8 cellular contexts compared by ENCODE assay signal in the genomic region with DNA sequence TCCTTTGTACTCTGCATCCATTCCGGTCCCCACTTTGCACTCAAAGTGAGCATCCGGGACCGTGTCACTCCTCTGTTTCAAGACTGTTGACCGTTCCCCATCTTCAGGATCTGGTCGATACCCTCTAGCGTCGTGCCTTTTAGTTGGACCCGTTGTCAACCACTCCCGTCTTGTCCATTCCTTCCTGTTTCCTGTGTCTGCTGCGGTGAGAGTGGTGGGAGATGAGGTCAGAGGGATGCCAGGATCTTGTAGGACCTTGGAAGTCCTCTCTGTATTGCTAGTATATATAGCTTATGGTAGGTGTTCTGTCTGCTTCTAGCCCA. TPM values are rescaled to one million over a fixed set of nuclear protein-coding genes. Genes with fewer than 3 reads are reported as not detected.
A peak's percentile ranks its signal among the peaks of the same experiment; 100 is the strongest.
DNase-seq lines count a peak whose midpoint lies in the region; ATAC-seq and TF ChIP-seq lines count a peak whose summit lies in the region.

No MANE protein-coding gene starts in this region.

- no peaks in the 10 kb centered on the region for H3K9me3 Mint-ChIP-seq in CD14-positive monocyte

- H3K27me3 Mint-ChIP-seq in CD14-positive monocyte (ENCODE audit: low read depth in 3 of 3): peaks cover 3 to 8% (median 5%) of the 10 kb centered on the region in 3 donors

- peak overlapping the region; percentile 71 for H3K27ac ChIP-seq in OCI-LY3 (ENCODE audit: low read length)

- DNase-seq in CD14-positive monocyte (ENCODE audit: low spot score) (no peak), dedifferentiated amniotic fluid mesenchymal stem cell (ENCODE audit: extremely low spot score) (peak; percentile 39), NCI-H774 (lab: John Stamatoyannopoulos, UW) (no peak)
- DNase-seq in activated effector memory CD4-positive, alpha-beta T cell treated with anti-CD3 and anti-CD28 coated beads, Interleukin-2, amount 50 U/mL, for 16 hours: no peak

- H3K4me3 ChIP-seq in OCI-LY3 (ENCODE audit: low read length) (peak overlapping the region; percentile 98), mononuclear cell (ENCODE audit: low read length) (peak overlapping the region; percentile 88)

- no peak overlapping the region for H2AFZ ChIP-seq in OCI-LY3 (ENCODE audit: low read depth, low read length)

- peak overlapping the region; percentile 99 to 100 for H3K4me3 Mint-ChIP-seq in CD14-positive monocyte

- TF ChIP-seq CTCF in CD14-positive monocyte (IDR thresholded peaks at IDR 0.05) (no peak), OCI-LY3 (IDR thresholded peaks at IDR 0.05; ENCODE audit: low read depth, low read length) (no peak)

- peak overlapping the region; percentile 94 for H3K9ac ChIP-seq in OCI-LY3 (ENCODE audit: low read length)

- H3K9me3 ChIP-seq in OCI-LY3 (ENCODE audit: insufficient read depth, low read length) (no peaks in the 10 kb centered on the region), mononuclear cell (ENCODE audit: low read depth, low read length) (no peaks in the 10 kb centered on the region)

- H3K27me3 ChIP-seq in OCI-LY3 (ENCODE audit: low read depth, low read length) (no peaks in the 10 kb centered on the region), mononuclear cell (ENCODE audit: insufficient read depth, low read length) (no peaks in the 10 kb centered on the region)

- peaks cover 21% of the 10 kb centered on the region for H3K4me1 Mint-ChIP-seq in CD14-positive monocyte

- H4K20me1 ChIP-seq in OCI-LY3 (ENCODE audit: insufficient read depth, low read length): peaks cover 28% of the 10 kb centered on the region

- H3K36me3 Mint-ChIP-seq in CD14-positive monocyte: peaks cover 19 to 27% of the 10 kb centered on the region in 2 donors

- peak overlapping the region; percentile 98 for H3K4me2 ChIP-seq in OCI-LY3 (ENCODE audit: low read length)

- peak overlapping the region; percentile 92 to 98 (median 97) for H3K27ac Mint-ChIP-seq in CD14-positive monocyte

- peaks cover 11% of the 10 kb centered on the region for H3K36me3 ChIP-seq in OCI-LY3 (replicated peaks; ENCODE audit: low read depth, low read length)

- H3K4me1 ChIP-seq in OCI-LY3 (ENCODE audit: low read length): peaks cover 6% of the 10 kb centered on the region
- peaks cover 31% of the 10 kb centered on the region for H3K4me1 ChIP-seq in mononuclear cell (ENCODE audit: insufficient read depth, low read length)

- ATAC-seq in GM21576 (IDR thresholded peaks at IDR 0.05; ENCODE audit: unreplicated experiment): peak; percentile 15
- no peak for ATAC-seq in HG03025 (IDR thresholded peaks at IDR 0.05; ENCODE audit: low FRiP score, unreplicated experiment)

- peaks cover 56% of the 10 kb centered on the region for H3K79me2 ChIP-seq in OCI-LY3 (ENCODE audit: low read length)

- intact Hi-C loops in CD14-positive monocyte (cut with micrococcal nuclease): loop anchor here in 1 of 2 donors (5.0 to 10.0 kb wide), 2 partner anchors 49 to 136 kb away; partner anchors contain the start of gene IRAK2

RNA-seq across cellular contexts. Expression of gene BRK1, which starts 0.6 kb away (rescaled TPM):
- 100 to 1,000 TPM; 295 to 318 TPM for polyA plus RNA-seq in CD14-positive monocyte
- 73.0 TPM for total RNA-seq in mononuclear cell

RNA-seq across cellular contexts. Expression of gene FANCD2OS, which starts 8.0 kb away (rescaled TPM):
- not detected for polyA plus RNA-seq in CD14-positive monocyte
- not detected for total RNA-seq in mononuclear cell

RNA-seq across cellular contexts. Expression of gene VHL, which starts 25.5 kb away (rescaled TPM):
- polyA plus RNA-seq in CD14-positive monocyte: 10 to 100 TPM in 1 of 2 donors, 1 to 10 TPM in 1; 9.6 to 15.3 TPM
- total RNA-seq in mononuclear cell: 75.0 TPM

RNA-seq across cellular contexts. Expression of gene IRAK2, which starts 48.6 kb away (rescaled TPM):
- polyA plus RNA-seq in CD14-positive monocyte: 1 to 10 TPM in 1 of 2 donors, under 1 TPM in 1; 0.78 to 1.5 TPM
- 14.6 TPM for total RNA-seq in mononuclear cell
